In the genomic region with DNA sequence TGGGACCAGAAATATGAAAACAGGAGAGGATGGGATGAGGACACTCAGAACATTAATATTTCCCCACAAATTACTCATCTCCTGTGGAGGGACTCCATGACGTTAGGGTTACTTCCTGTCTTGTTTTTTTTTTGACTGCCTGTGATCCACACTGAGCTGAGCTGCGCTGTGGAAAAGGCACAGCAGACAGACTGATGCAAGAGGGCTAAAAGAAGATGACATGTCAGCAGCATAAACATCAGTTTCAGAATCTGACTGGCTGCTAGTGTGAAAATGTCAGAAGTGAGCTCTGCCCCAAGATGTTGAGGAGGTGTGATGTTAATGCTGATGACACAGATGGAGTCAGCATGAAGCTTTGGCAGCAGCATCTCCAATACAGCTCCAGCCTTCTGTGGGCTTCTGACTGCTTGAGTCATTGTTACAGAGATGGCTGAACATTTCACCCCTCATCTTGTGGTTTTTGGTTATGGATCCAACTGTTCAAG, we compare ENCODE assay signal across 1 cellular context.
TF ChIP-seq lines count a peak whose summit lies in the region.

No MANE protein-coding gene starts in this region.

TF ChIP-seq in IMR-90, 13 proteins besides CTCF, POLR2A, EP300 and RAD21 (continued from another document):
- TF ChIP-seq, protein P1, sequence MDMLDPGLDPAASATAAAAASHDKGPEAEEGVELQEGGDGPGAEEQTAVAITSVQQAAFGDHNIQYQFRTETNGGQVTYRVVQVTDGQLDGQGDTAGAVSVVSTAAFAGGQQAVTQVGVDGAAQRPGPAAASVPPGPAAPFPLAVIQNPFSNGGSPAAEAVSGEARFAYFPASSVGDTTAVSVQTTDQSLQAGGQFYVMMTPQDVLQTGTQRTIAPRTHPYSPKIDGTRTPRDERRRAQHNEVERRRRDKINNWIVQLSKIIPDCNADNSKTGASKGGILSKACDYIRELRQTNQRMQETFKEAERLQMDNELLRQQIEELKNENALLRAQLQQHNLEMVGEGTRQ (IDR thresholded peaks at IDR 0.05; ENCODE audit: low read depth, low read length), result no peak
- TF ChIP-seq CEBPB (IDR thresholded peaks at IDR 0.05; ENCODE audit: low read depth, low read length), result peak; percentile 98
- TF ChIP-seq MXI1 (IDR thresholded peaks at IDR 0.05; ENCODE audit: borderline replicate concordance, low read depth, low read length), result no peak
- TF ChIP-seq SMC3 (IDR thresholded peaks at IDR 0.05; ENCODE audit: low read depth, low read length), result peak; percentile 28
- TF ChIP-seq RCOR1 (IDR thresholded peaks at IDR 0.05; ENCODE audit: insufficient replicate concordance, low read length), result no peak
- TF ChIP-seq FOS (IDR thresholded peaks at IDR 0.05; ENCODE audit: low read depth, low read length), result peak; percentile 85
